ENCODE assay signal across 8 cellular contexts in the genomic region with DNA sequence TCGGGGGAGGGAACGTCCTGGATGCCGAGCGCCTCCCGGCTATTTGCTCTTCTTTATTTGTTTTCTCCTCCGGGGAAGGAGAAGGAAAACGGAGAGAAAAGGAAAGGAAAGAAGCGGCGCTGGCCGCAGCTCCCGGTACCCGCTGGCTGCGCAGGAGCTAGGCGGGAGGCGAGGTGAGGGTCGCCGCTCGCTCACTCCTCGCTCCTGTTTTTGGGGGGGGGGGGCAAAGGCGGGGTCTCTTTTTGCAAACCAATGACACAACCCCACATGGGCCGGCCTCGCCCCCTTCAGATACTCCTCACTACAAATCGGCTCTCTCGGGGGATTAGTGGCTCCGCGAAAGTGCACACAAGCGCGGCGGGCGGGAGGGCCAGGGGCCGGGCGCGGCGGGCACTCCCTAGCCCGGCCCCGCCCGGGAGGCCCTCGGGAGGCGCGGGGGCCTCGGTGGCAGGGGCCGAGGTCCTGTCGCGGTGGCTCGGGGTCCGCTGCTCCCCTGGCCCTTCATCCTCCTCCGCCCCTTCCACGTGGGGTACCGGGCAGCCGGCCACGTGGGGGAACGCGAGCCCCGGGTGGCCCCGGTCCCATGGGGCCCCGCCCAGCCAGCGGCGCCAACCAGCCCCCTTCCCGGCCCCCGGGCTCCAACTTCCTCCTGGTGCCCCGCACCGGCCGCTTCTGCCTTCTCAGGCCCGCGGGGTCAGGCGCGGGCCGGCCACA. TPM values are rescaled to one million over a fixed set of nuclear protein-coding genes. Genes with fewer than 3 reads are reported as not detected.
DNase-seq lines count a peak whose midpoint lies in the region; ATAC-seq and TF ChIP-seq lines count a peak whose summit lies in the region.

No MANE protein-coding gene starts in this region.

- H3K27me3 ChIP-seq in dorsolateral prefrontal cortex: no peaks in the 10 kb centered on the region

- intact Hi-C loops in dorsolateral prefrontal cortex (cut with DNase I): loop anchor here in 1 of 2 donors (5.0 kb wide), 1 partner anchor 159 kb away; no protein-coding TSS in a partner anchor

- peaks cover 8 to 24% of the 10 kb centered on the region in 2 donors for H3K4me1 Mint-ChIP-seq in stimulated activated naive B cell treated with anti-CD40 and anti-IgM and Interleukin-4, amounts not matched to agents 10 μg/mL and 1 μg/mL and 100 μg/mL, for 72 hours

- no peaks in the 10 kb centered on the region for H3K36me3 Mint-ChIP-seq in stimulated activated naive B cell treated with anti-CD40 and anti-IgM and Interleukin-4, amounts not matched to agents 10 μg/mL and 1 μg/mL and 100 μg/mL, for 72 hours

- DNase-seq in SIG-M5 treated with dmso at 0.1 percent for 504 hours (lab: John Stamatoyannopoulos, UW; ENCODE audit: unreplicated experiment) (peak; percentile 80), SIG-M5 (lab: John Stamatoyannopoulos, UW) (no peak), LNCaP clone FGC (ENCODE audit: low read depth) (peak; percentile 63), SW 1271 (lab: John Stamatoyannopoulos, UW) (peak; percentile 33 to 71), dorsolateral prefrontal cortex (peak in 9 of 10 donors; percentile 29 to 79 (median 65)), left kidney (ENCODE audit: low read depth, low spot score) (peak; percentile 96)
- no peak for DNase-seq in stimulated activated naive B cell treated with anti-CD40 and anti-IgM and Interleukin-4, amounts not matched to agents 10 μg/mL and 1 μg/mL and 100 μg/mL, for 72 hours

- H3K27ac ChIP-seq in dorsolateral prefrontal cortex: peak overlapping the region in 57 of 59 donors; percentile 36 to 98 (median 86)

- H3K4me3 ChIP-seq in LNCaP clone FGC (ENCODE audit: low read depth, low read length) (peak overlapping the region; percentile 57), dorsolateral prefrontal cortex (peak overlapping the region; percentile 48 to 87 (median 75))

- TF ChIP-seq CTCF in LNCaP clone FGC (IDR thresholded peaks at IDR 0.05; ENCODE audit: control insufficient read depth, extremely low read depth, insufficient read depth) (no peak; the same call in 1 of the 2 replicates), dorsolateral prefrontal cortex (IDR thresholded peaks at IDR 0.05 in 54 of 56, conservative IDR thresholded peaks at IDR 0.05 in 2 of 56; ENCODE audit: low read depth in 1 of 56, partially characterized antibody in 56 of 56) (peak in 7 of 56 donors; percentile 49 to 70 (median 63))

- H3K27me3 Mint-ChIP-seq in stimulated activated naive B cell treated with anti-CD40 and anti-IgM and Interleukin-4, amounts not matched to agents 10 μg/mL and 1 μg/mL and 100 μg/mL, for 72 hours: peaks cover 26 to 53% of the 10 kb centered on the region in 2 donors

- peak overlapping the region; percentile 78 to 83 for H3K4me3 Mint-ChIP-seq in stimulated activated naive B cell treated with anti-CD40 and anti-IgM and Interleukin-4, amounts not matched to agents 10 μg/mL and 1 μg/mL and 100 μg/mL, for 72 hours

- H3K9me3 Mint-ChIP-seq in stimulated activated naive B cell treated with anti-CD40 and anti-IgM and Interleukin-4, amounts not matched to agents 10 μg/mL and 1 μg/mL and 100 μg/mL, for 72 hours: no peaks in the 10 kb centered on the region

- peak; percentile 65 to 66 for ATAC-seq in stimulated activated naive B cell treated with anti-CD40 and anti-IgM and Interleukin-4, amounts not matched to agents 10 μg/mL and 1 μg/mL and 100 μg/mL, for 72 hours (replicated peaks)
- ATAC-seq in HG03135 (IDR thresholded peaks at IDR 0.05; ENCODE audit: unreplicated experiment): no peak

- H3K27ac Mint-ChIP-seq in stimulated activated naive B cell treated with anti-CD40 and anti-IgM and Interleukin-4, amounts not matched to agents 10 μg/mL and 1 μg/mL and 100 μg/mL, for 72 hours: no peak overlapping the region

RNA-seq across cellular contexts. Expression of gene CTBP2, which starts 0.7 kb away (rescaled TPM):
- 10 to 100 TPM; 31.4 to 73.2 (median 44.4) TPM for total RNA-seq in dorsolateral prefrontal cortex

Comparison
In these comparisons a context has a peak if more than half of its experiments do, and no peak if none do; other contexts are left out.
1. DNase-seq: peak in SIG-M5 treated with dmso at 0.1 percent for 504 hours (single experiment), LNCaP clone FGC (single experiment), SW 1271 (2 of 2), dorsolateral prefrontal cortex (9 of 10) and left kidney (single experiment); none in SIG-M5 (single experiment) and stimulated activated naive B cell treated with anti-CD40 and anti-IgM and Interleukin-4, amounts not matched to agents 10 μg/mL and 1 μg/mL and 100 μg/mL, for 72 hours (single experiment).